ENCODE assay signal across 22 cellular contexts in the genomic region with DNA sequence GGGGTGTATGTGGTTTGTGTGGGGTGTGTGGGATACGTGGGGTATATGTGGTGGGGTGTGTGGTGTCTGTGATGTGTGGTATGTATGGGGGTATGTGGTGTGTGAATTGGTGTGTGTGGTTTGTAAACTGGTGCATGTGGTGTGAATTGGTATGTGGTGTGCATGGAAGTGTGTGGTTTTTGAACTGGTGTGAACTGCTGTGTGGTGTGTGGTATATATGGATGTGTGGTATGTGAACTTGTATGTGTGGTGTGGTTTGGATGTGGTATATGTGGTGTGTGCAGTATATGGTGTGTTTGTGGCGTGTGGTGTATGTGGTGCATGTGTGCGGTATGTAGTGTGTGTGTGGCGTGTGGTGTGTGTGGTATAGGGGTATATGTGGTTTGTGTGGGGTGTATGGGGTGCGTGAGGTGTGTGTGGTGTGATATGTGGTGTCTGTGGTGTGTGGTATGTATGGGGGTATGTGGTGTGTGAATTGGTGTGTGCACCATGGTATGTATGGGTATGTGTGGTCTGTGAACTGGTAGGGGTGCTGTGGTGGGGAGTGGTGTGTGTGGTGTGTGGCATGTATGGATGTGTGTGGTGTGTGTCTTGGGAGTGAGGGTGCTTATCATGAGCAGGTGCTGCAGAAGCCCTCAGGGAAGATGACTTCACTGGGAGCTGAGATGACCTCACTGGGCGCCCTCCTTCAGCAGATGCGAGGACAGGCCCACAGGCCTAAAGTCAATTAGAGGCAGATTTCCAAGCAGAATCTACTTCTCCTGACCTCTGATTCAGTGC.
DNase-seq lines count a peak whose midpoint lies in the region; ATAC-seq and TF ChIP-seq lines count a peak whose summit lies in the region.
"Had no signal": no experiment of that assay in that cellular context is flagged by ENCODE, and none has a peak within 500 bp of the region (broad histone marks: within the 10 kb centered on the region; RNA-seq: fewer than 3 reads in every experiment).

No MANE protein-coding gene starts in this region.

- H3K27me3 ChIP-seq in endodermal cell (ENCODE audit: control insufficient read depth, insufficient read depth, low read length, poor library complexity, severe bottlenecking): no peaks in the 10 kb centered on the region
- H3K27me3 ChIP-seq in left lung: no peaks in the 10 kb centered on the region

- peak; percentile 27 for ATAC-seq in activated CD8-positive, alpha-beta T cell treated with anti-CD3 and anti-CD28 coated beads for 36 hours
- no peak for ATAC-seq in activated CD8-positive, alpha-beta T cell treated with anti-CD3 and anti-CD28 coated beads, Interleukin-2, amount 10 ng/mL, durations not matched to agents 7 days and 5 days
- peak in 2 of 3 donors; percentile 21 to 24 for ATAC-seq in natural killer cell
- ATAC-seq in HG03280 (IDR thresholded peaks at IDR 0.05; ENCODE audit: unreplicated experiment): no peak
- ATAC-seq in left lung: no peak
- ATAC-seq: sciatic nerve had no signal

- H3K27ac ChIP-seq in endodermal cell (ENCODE audit: low read depth, low read length) (peak overlapping the region; percentile 55), left lung (no peak overlapping the region)
- H3K27ac ChIP-seq: HL-60, VCaP had no signal

- H3K27ac Mint-ChIP-seq in activated CD8-positive, alpha-beta T cell treated with anti-CD3 and anti-CD28 coated beads for 36 hours: no peak overlapping the region
- H3K27ac Mint-ChIP-seq in activated CD8-positive, alpha-beta T cell treated with anti-CD3 and anti-CD28 coated beads, Interleukin-2, amount 10 ng/mL, durations not matched to agents 7 days and 5 days: no peak overlapping the region
- H3K27ac Mint-ChIP-seq in endodermal cell (no peak overlapping the region), natural killer cell (no peak overlapping the region)
- H3K27ac Mint-ChIP-seq: CD4-positive, alpha-beta T cell; immature natural killer cell; type B pancreatic cell had no signal

- H3K27me3 Mint-ChIP-seq in activated CD8-positive, alpha-beta T cell treated with anti-CD3 and anti-CD28 coated beads for 36 hours: peaks cover 7% of the 10 kb centered on the region
- H3K27me3 Mint-ChIP-seq in activated CD8-positive, alpha-beta T cell treated with anti-CD3 and anti-CD28 coated beads, Interleukin-2, amount 10 ng/mL, durations not matched to agents 7 days and 5 days (ENCODE audit: low read depth): peaks cover 4% of the 10 kb centered on the region
- H3K27me3 Mint-ChIP-seq in endodermal cell (ENCODE audit: insufficient read depth) (peaks cover 3% of the 10 kb centered on the region), natural killer cell (ENCODE audit: low read depth in 2 of 2) (peaks cover 0 to 7% of the 10 kb centered on the region in 2 donors)
- H3K27me3 Mint-ChIP-seq: CD4-positive, alpha-beta T cell; type B pancreatic cell had no signal

- CTCF ChIA-PET in activated CD8-positive, alpha-beta T cell treated with anti-CD3 and anti-CD28 coated beads for 36 hours (lab: Charles Lee): no interaction called here
- CTCF ChIA-PET in activated CD8-positive, alpha-beta T cell treated with anti-CD3 and anti-CD28 coated beads, Interleukin-2, amount 10 ng/mL, durations not matched to agents 7 days and 5 days (lab: Charles Lee): no interaction called here
- CTCF ChIA-PET in GM10248 (lab: Yijun Ruan, JAX): interaction anchor here (2.0 kb wide), 1 partner anchor 13 kb away, joined by 5 read pairs; no protein-coding TSS in a partner anchor

- H3K9me3 ChIP-seq in endodermal cell (ENCODE audit: control insufficient read depth, low read length) (peaks cover 15% of the 10 kb centered on the region), left lung (no peaks in the 10 kb centered on the region)

- H3K4me3 ChIP-seq in endodermal cell (ENCODE audit: low read length): no peak overlapping the region
- no peak overlapping the region for H3K4me3 ChIP-seq in left lung

- peaks cover 3% of the 10 kb centered on the region for H3K9me3 Mint-ChIP-seq in activated CD8-positive, alpha-beta T cell treated with anti-CD3 and anti-CD28 coated beads for 36 hours
- H3K9me3 Mint-ChIP-seq in activated CD8-positive, alpha-beta T cell treated with anti-CD3 and anti-CD28 coated beads, Interleukin-2, amount 10 ng/mL, durations not matched to agents 7 days and 5 days (ENCODE audit: insufficient read depth): no peaks in the 10 kb centered on the region
- H3K9me3 Mint-ChIP-seq in endodermal cell (peaks cover 7% of the 10 kb centered on the region), natural killer cell (no peaks in the 10 kb centered on the region)
- H3K9me3 Mint-ChIP-seq: CD4-positive, alpha-beta T cell; immature natural killer cell; type B pancreatic cell had no signal

- DNase-seq in activated CD8-positive, alpha-beta T cell treated with anti-CD3 and anti-CD28 coated beads for 36 hours: no peak
- no peak for DNase-seq in activated CD8-positive, alpha-beta T cell treated with anti-CD3 and anti-CD28 coated beads, Interleukin-2, amount 10 ng/mL, durations not matched to agents 7 days and 5 days
- peak; percentile 32 for DNase-seq in M059J (ENCODE audit: low read depth)
- no peak for DNase-seq in endodermal cell
- no peak for DNase-seq in natural killer cell
- no peak for DNase-seq in GM10248 (ENCODE audit: extremely low spot score)
- DNase-seq in left lung: no peak
- DNase-seq: 8988T; activated CD4-positive, alpha-beta T cell treated with anti-CD3 and anti-CD28 coated beads for 48 hours; activated naive CD4-positive, alpha-beta T cell treated with anti-CD3 and anti-CD28 coated beads, Interleukin-2, amount 50 U/mL, for 16 hours; anterior cingulate cortex; CD4-positive, alpha-beta T cell; GF-D8; immature natural killer cell; NCI-H1092; NCI-H2081; NCI-H82 had no signal

- no peaks in the 10 kb centered on the region for H3K36me3 Mint-ChIP-seq in activated CD8-positive, alpha-beta T cell treated with anti-CD3 and anti-CD28 coated beads for 36 hours (ENCODE audit: low read depth)
- no peaks in the 10 kb centered on the region for H3K36me3 Mint-ChIP-seq in activated CD8-positive, alpha-beta T cell treated with anti-CD3 and anti-CD28 coated beads, Interleukin-2, amount 10 ng/mL, durations not matched to agents 7 days and 5 days (ENCODE audit: low read depth)
- H3K36me3 Mint-ChIP-seq in endodermal cell (ENCODE audit: low read depth) (no peaks in the 10 kb centered on the region), natural killer cell (no peaks in the 10 kb centered on the region)
- H3K36me3 Mint-ChIP-seq: immature natural killer cell, type B pancreatic cell had no signal

- intact Hi-C loops in activated CD8-positive, alpha-beta T cell treated with anti-CD3 and anti-CD28 coated beads for 36 hours (cut with micrococcal nuclease): no loop called here
- intact Hi-C loops in natural killer cell (cut with micrococcal nuclease): no loop called here
- intact Hi-C loops in left lung (cut with DNase I): no loop called here

- no peak for TF ChIP-seq CTCF in activated CD8-positive, alpha-beta T cell treated with anti-CD3 and anti-CD28 coated beads for 36 hours (IDR thresholded peaks at IDR 0.05)
- TF ChIP-seq CTCF in endodermal cell (conservative IDR thresholded peaks at IDR 0.05): no peak
- no peak for TF ChIP-seq CTCF in natural killer cell (IDR thresholded peaks at IDR 0.05)
- TF ChIP-seq CTCF in GM10248 (IDR thresholded peaks at IDR 0.05; ENCODE audit: control extremely low read depth, extremely low read depth, low read depth, missing control alignments): no peak
- no peak for TF ChIP-seq CTCF in left lung (IDR thresholded peaks at IDR 0.05)

- H3K9ac ChIP-seq in endodermal cell (ENCODE audit: extremely low read depth, low read length, poor library complexity, severe bottlenecking): no peak overlapping the region

- POLR2A ChIA-PET in activated CD8-positive, alpha-beta T cell treated with anti-CD3 and anti-CD28 coated beads for 36 hours (lab: Charles Lee): no interaction called here
- POLR2A ChIA-PET in activated CD8-positive, alpha-beta T cell treated with anti-CD3 and anti-CD28 coated beads, Interleukin-2, amount 10 ng/mL, durations not matched to agents 7 days and 5 days (lab: Charles Lee): no interaction called here
- POLR2A ChIA-PET in GM10248 (lab: Yijun Ruan, JAX): no interaction called here

- whole genome bisulfite sequencing in endodermal cell (ENCODE audit: insufficient coverage in 1 of 2, insufficient read length in 1 of 2), 2 experiments: 96 to 97% methylated on average over 4 to 7 of the region's 7 CpGs

- H3K36me3 ChIP-seq in endodermal cell (ENCODE audit: control insufficient read depth, insufficient read depth, low read length) (no peaks in the 10 kb centered on the region), left lung (no peaks in the 10 kb centered on the region)

- H3K4me3 Mint-ChIP-seq in activated CD8-positive, alpha-beta T cell treated with anti-CD3 and anti-CD28 coated beads for 36 hours: no peak overlapping the region
- no peak overlapping the region for H3K4me3 Mint-ChIP-seq in activated CD8-positive, alpha-beta T cell treated with anti-CD3 and anti-CD28 coated beads, Interleukin-2, amount 10 ng/mL, durations not matched to agents 7 days and 5 days
- H3K4me3 Mint-ChIP-seq in endodermal cell: no peak overlapping the region
- H3K4me3 Mint-ChIP-seq in natural killer cell: no peak overlapping the region
- H3K4me3 Mint-ChIP-seq: CD4-positive, alpha-beta T cell; immature natural killer cell; type B pancreatic cell had no signal

- H3K4me1 Mint-ChIP-seq in activated CD8-positive, alpha-beta T cell treated with anti-CD3 and anti-CD28 coated beads for 36 hours (ENCODE audit: low read depth): no peaks in the 10 kb centered on the region
- no peaks in the 10 kb centered on the region for H3K4me1 Mint-ChIP-seq in activated CD8-positive, alpha-beta T cell treated with anti-CD3 and anti-CD28 coated beads, Interleukin-2, amount 10 ng/mL, durations not matched to agents 7 days and 5 days (ENCODE audit: low read depth)
- H3K4me1 Mint-ChIP-seq in endodermal cell: peaks cover 4% of the 10 kb centered on the region
- H3K4me1 Mint-ChIP-seq in natural killer cell: no peaks in the 10 kb centered on the region
- H3K4me1 Mint-ChIP-seq: immature natural killer cell had no signal

- H3K4me1 ChIP-seq in endodermal cell (ENCODE audit: control insufficient read depth, insufficient read depth, low read length) (no peaks in the 10 kb centered on the region), left lung (peaks cover 0 to 10% of the 10 kb centered on the region in 2 donors)

Comparison
In these comparisons a context has a peak if more than half of its experiments do, and no peak if none do; other contexts are left out.
1. ATAC-seq: peak in activated CD8-positive, alpha-beta T cell treated with anti-CD3 and anti-CD28 coated beads for 36 hours (single experiment) and natural killer cell (2 of 3); none in activated CD8-positive, alpha-beta T cell treated with anti-CD3 and anti-CD28 coated beads, Interleukin-2, amount 10 ng/mL, durations not matched to agents 7 days and 5 days (single experiment), HG03280 (single experiment) and left lung (single experiment).